Comparison of ENCODE assay signal across 8 cellular contexts in the genomic region with DNA sequence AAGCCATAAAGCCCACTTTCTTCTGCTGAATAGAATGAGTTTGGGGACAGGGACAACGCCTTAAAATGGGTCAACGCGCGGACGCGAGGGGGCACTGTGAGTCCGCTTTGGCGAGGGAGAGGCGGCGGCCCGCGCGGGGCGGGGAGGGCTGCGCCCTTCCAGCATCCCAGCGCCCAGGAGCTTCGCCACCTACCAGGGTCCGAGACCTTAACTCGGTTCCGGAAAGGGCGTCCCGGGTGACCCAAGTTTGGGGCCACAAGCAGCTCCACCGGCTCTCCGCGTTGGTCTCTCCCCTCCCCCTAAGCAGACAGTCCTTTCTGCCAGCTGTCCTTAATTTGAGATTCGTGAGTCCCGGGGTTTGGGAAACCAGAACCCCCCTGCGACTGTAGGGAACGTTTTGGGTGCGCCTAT. TPM values are rescaled to one million over a fixed set of nuclear protein-coding genes. Genes with fewer than 3 reads are reported as not detected.
DNase-seq lines count a peak whose midpoint lies in the region; ATAC-seq and TF ChIP-seq lines count a peak whose summit lies in the region.

No MANE protein-coding gene starts in this region.

- ATAC-seq in activated CD8-positive, alpha-beta T cell treated with anti-CD3 and anti-CD28 coated beads, Interleukin-2, amount 10 ng/mL, durations not matched to agents 7 days and 5 days = peak; percentile 37
- ATAC-seq in upper lobe of right lung = peak; percentile 75

- no peaks in the 10 kb centered on the region for H3K36me3 Mint-ChIP-seq in activated CD8-positive, alpha-beta T cell treated with anti-CD3 and anti-CD28 coated beads, Interleukin-2, amount 10 ng/mL, durations not matched to agents 7 days and 5 days (ENCODE audit: low read depth)
- peaks cover 0 to 2% of the 10 kb centered on the region in 2 donors for H3K36me3 Mint-ChIP-seq in CD14-positive monocyte

- TF ChIP-seq CTCF in HFF-Myc (IDR thresholded peaks at IDR 0.05; ENCODE audit: low read depth, low read length, missing control alignments) (peak; percentile 81), neural cell (IDR thresholded peaks at IDR 0.05; ENCODE audit: poor library complexity, severe bottlenecking) (peak; percentile 94), upper lobe of right lung (IDR thresholded peaks at IDR 0.05) (peak; percentile 79), CD14-positive monocyte (IDR thresholded peaks at IDR 0.05) (no peak)

- POLR2A ChIA-PET in activated CD8-positive, alpha-beta T cell treated with anti-CD3 and anti-CD28 coated beads, Interleukin-2, amount 10 ng/mL, durations not matched to agents 7 days and 5 days (lab: Charles Lee) = interaction anchor here (0.6 kb wide), 1 partner anchor 1444 kb away, joined by 3 read pairs; no protein-coding TSS in a partner anchor

- TF ChIP-seq RAD21 in neural cell (conservative IDR thresholded peaks at IDR 0.05) = peak; percentile 98

- no peak overlapping the region for H3K27ac Mint-ChIP-seq in activated CD8-positive, alpha-beta T cell treated with anti-CD3 and anti-CD28 coated beads, Interleukin-2, amount 10 ng/mL, durations not matched to agents 7 days and 5 days
- no peak overlapping the region for H3K27ac Mint-ChIP-seq in CD14-positive monocyte

- H3K27ac ChIP-seq in neural cell (ENCODE audit: low read length) = peak overlapping the region; percentile 73
- no peak overlapping the region for H3K27ac ChIP-seq in upper lobe of right lung

- no peak for TF ChIP-seq EP300 in neural cell (conservative IDR thresholded peaks at IDR 0.05; ENCODE audit: poor library complexity, severe bottlenecking)

- H3K4me3 ChIP-seq in HFF-Myc (replicated peaks; ENCODE audit: low read depth, low read length) = peak overlapping the region; percentile 70
- H3K4me3 ChIP-seq in neural cell (ENCODE audit: low read length) = peak overlapping the region; percentile 87
- peak overlapping the region; percentile 75 for H3K4me3 ChIP-seq in upper lobe of right lung

- no peak overlapping the region for H3K4me3 Mint-ChIP-seq in activated CD8-positive, alpha-beta T cell treated with anti-CD3 and anti-CD28 coated beads, Interleukin-2, amount 10 ng/mL, durations not matched to agents 7 days and 5 days
- peak overlapping the region in 1 of 2 donors; percentile 94 for H3K4me3 Mint-ChIP-seq in CD14-positive monocyte

- peaks cover 11% of the 10 kb centered on the region for H3K4me1 Mint-ChIP-seq in activated CD8-positive, alpha-beta T cell treated with anti-CD3 and anti-CD28 coated beads, Interleukin-2, amount 10 ng/mL, durations not matched to agents 7 days and 5 days (ENCODE audit: low read depth)
- peaks cover 21% of the 10 kb centered on the region for H3K4me1 Mint-ChIP-seq in CD14-positive monocyte

- H4K20me1 ChIP-seq in neural cell (ENCODE audit: insufficient read depth) = no peaks in the 10 kb centered on the region

- H3K36me3 ChIP-seq in neural cell (ENCODE audit: insufficient read depth, low read length) = no peaks in the 10 kb centered on the region
- H3K36me3 ChIP-seq in upper lobe of right lung = no peaks in the 10 kb centered on the region

- peaks cover 47% of the 10 kb centered on the region for H3K27me3 Mint-ChIP-seq in activated CD8-positive, alpha-beta T cell treated with anti-CD3 and anti-CD28 coated beads, Interleukin-2, amount 10 ng/mL, durations not matched to agents 7 days and 5 days (ENCODE audit: low read depth)
- H3K27me3 Mint-ChIP-seq in CD14-positive monocyte (ENCODE audit: low read depth in 3 of 3) = peaks cover 63 to 69% (median 67%) of the 10 kb centered on the region in 3 donors

- DNase-seq in GM03348 (ENCODE audit: low spot score) (peak; percentile 85), HFF-Myc (ENCODE audit: extremely low read depth, low read depth) (no peak), NCI-H2171 (lab: John Stamatoyannopoulos, UW) (peak; percentile 45), fibroblast of the conjunctiva (ENCODE audit: low read depth) (peak; percentile 20), upper lobe of right lung (peak; percentile 87), CD14-positive monocyte (ENCODE audit: low spot score) (no peak)
- peak; percentile 57 for DNase-seq in activated CD8-positive, alpha-beta T cell treated with anti-CD3 and anti-CD28 coated beads, Interleukin-2, amount 10 ng/mL, durations not matched to agents 7 days and 5 days

- H3K79me2 ChIP-seq in neural cell (replicated peaks; ENCODE audit: insufficient read depth, low read length) = peaks cover 25% of the 10 kb centered on the region

- H3K4me1 ChIP-seq in upper lobe of right lung = peaks cover 19% of the 10 kb centered on the region

- H2AFZ ChIP-seq in neural cell (ENCODE audit: low read depth, low read length) = peak overlapping the region; percentile 24

- H3K4me2 ChIP-seq in neural cell (ENCODE audit: low read length) = peak overlapping the region; percentile 60

- peak overlapping the region; percentile 76 for H3K9ac ChIP-seq in neural cell (ENCODE audit: low read length)

- no peaks in the 10 kb centered on the region for H3F3A ChIP-seq in neural cell (ENCODE audit: insufficient read depth, low read length, poor library complexity, severe bottlenecking)

- CTCF ChIA-PET in activated CD8-positive, alpha-beta T cell treated with anti-CD3 and anti-CD28 coated beads, Interleukin-2, amount 10 ng/mL, durations not matched to agents 7 days and 5 days (lab: Charles Lee) = interaction anchor here (0.7 to 2.5 kb wide), 8 partner anchors 9 to 959 kb away, joined by 3 to 11 read pairs (median 4); no protein-coding TSS in a partner anchor

- H3K9me2 ChIP-seq in neural cell (ENCODE audit: insufficient read depth, low read length) = peaks cover 3% of the 10 kb centered on the region

- H3K9me3 ChIP-seq in neural cell (ENCODE audit: low read length) (no peaks in the 10 kb centered on the region), upper lobe of right lung (no peaks in the 10 kb centered on the region)

- H3K27me3 ChIP-seq in neural cell (ENCODE audit: insufficient read depth, low read depth, low read length) (peaks cover 14% of the 10 kb centered on the region), upper lobe of right lung (peaks cover 14% of the 10 kb centered on the region)

- intact Hi-C loops in upper lobe of right lung (cut with DNase I) (loop anchor here (10.0 kb wide), 1 partner anchor 748 kb away; no protein-coding TSS in a partner anchor), CD14-positive monocyte (cut with micrococcal nuclease) (no loop called here)

- H3K9me3 Mint-ChIP-seq in activated CD8-positive, alpha-beta T cell treated with anti-CD3 and anti-CD28 coated beads, Interleukin-2, amount 10 ng/mL, durations not matched to agents 7 days and 5 days (ENCODE audit: insufficient read depth) = no peaks in the 10 kb centered on the region
- peaks cover 0 to 13% (median 3%) of the 10 kb centered on the region in 7 donors for H3K9me3 Mint-ChIP-seq in CD14-positive monocyte

TF ChIP-seq in neural cell, 6 proteins besides CTCF, POLR2A, EP300 and RAD21:
- TF ChIP-seq SMC3 (conservative IDR thresholded peaks at IDR 0.05; ENCODE audit: poor library complexity) = peak; percentile 98
- TF ChIP-seq, protein P1, sequence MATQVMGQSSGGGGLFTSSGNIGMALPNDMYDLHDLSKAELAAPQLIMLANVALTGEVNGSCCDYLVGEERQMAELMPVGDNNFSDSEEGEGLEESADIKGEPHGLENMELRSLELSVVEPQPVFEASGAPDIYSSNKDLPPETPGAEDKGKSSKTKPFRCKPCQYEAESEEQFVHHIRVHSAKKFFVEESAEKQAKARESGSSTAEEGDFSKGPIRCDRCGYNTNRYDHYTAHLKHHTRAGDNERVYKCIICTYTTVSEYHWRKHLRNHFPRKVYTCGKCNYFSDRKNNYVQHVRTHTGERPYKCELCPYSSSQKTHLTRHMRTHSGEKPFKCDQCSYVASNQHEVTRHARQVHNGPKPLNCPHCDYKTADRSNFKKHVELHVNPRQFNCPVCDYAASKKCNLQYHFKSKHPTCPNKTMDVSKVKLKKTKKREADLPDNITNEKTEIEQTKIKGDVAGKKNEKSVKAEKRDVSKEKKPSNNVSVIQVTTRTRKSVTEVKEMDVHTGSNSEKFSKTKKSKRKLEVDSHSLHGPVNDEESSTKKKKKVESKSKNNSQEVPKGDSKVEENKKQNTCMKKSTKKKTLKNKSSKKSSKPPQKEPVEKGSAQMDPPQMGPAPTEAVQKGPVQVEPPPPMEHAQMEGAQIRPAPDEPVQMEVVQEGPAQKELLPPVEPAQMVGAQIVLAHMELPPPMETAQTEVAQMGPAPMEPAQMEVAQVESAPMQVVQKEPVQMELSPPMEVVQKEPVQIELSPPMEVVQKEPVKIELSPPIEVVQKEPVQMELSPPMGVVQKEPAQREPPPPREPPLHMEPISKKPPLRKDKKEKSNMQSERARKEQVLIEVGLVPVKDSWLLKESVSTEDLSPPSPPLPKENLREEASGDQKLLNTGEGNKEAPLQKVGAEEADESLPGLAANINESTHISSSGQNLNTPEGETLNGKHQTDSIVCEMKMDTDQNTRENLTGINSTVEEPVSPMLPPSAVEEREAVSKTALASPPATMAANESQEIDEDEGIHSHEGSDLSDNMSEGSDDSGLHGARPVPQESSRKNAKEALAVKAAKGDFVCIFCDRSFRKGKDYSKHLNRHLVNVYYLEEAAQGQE (IDR thresholded peaks at IDR 0.05; ENCODE audit: borderline replicate concordance) = no peak
- no peak for TF ChIP-seq TAF1 (IDR thresholded peaks at IDR 0.05; ENCODE audit: low read depth)
- TF ChIP-seq EZH2 (IDR thresholded peaks at IDR 0.05; ENCODE audit: borderline replicate concordance, insufficient read depth, low read length, poor library complexity, severe bottlenecking) = no peak
- TF ChIP-seq MXI1 (conservative IDR thresholded peaks at IDR 0.05; ENCODE audit: poor library complexity, severe bottlenecking) = peak; percentile 20

RNA-seq across cellular contexts. Expression of a gene that starts 1.8 kb away (rescaled TPM):
- not detected for total RNA-seq in activated CD8-positive, alpha-beta T cell treated with anti-CD3 and anti-CD28 coated beads, Interleukin-2, amount 10 ng/mL, durations not matched to agents 7 days and 5 days
- polyA plus RNA-seq in neural cell (14.1 and 14.5 TPM in 2 replicates), CD14-positive monocyte (not detected)
- polyA minus RNA-seq in neural cell = 43.1 and 51.6 TPM in 2 replicates
- 19.6 TPM for total RNA-seq in upper lobe of right lung

Comparison
In these comparisons a context has a peak if more than half of its experiments do, and no peak if none do; other contexts are left out.
1. DNase-seq: peak in GM03348 (single experiment), NCI-H2171 (single experiment), activated CD8-positive, alpha-beta T cell treated with anti-CD3 and anti-CD28 coated beads, Interleukin-2, amount 10 ng/mL, durations not matched to agents 7 days and 5 days (single experiment), fibroblast of the conjunctiva (single experiment) and upper lobe of right lung (single experiment); none in HFF-Myc (single experiment) and CD14-positive monocyte (single experiment).
2. RNA of a gene that starts 1.8 kb away (total RNA-seq): 19.6 TPM in upper lobe of right lung (single experiment); not detected in activated CD8-positive, alpha-beta T cell treated with anti-CD3 and anti-CD28 coated beads, Interleukin-2, amount 10 ng/mL, durations not matched to agents 7 days and 5 days; every median in the first group is over 10 times any median in the second.
3. Peak in every context shown above with its lines, with median percentiles within 50 percentile points of each other: H3K4me3 ChIP-seq.